8 cellular contexts compared by ENCODE assay signal in genomic region chr6:125986956-125987617, GRCh38. TPM values are rescaled to one million over a fixed set of nuclear protein-coding genes. Genes with fewer than 3 reads are reported as not detected.
DNase-seq lines count a peak whose midpoint lies in the region; ATAC-seq and TF ChIP-seq lines count a peak whose summit lies in the region.

No MANE protein-coding gene starts in this region.

- H3K4me3 ChIP-seq in SK-N-MC, result peak overlapping the region; percentile 79

- no peak for TF ChIP-seq CTCF in C4-2B (conservative IDR thresholded peaks at IDR 0.05)

- no peaks in the 10 kb centered on the region for H3K36me3 ChIP-seq in SK-N-MC (ENCODE audit: insufficient read depth, low read length)

- H3K9me3 ChIP-seq in SK-N-MC (ENCODE audit: low read depth, low read length), result no peaks in the 10 kb centered on the region

- DNase-seq in SK-N-MC (ENCODE audit: low read depth, low spot score) (no peak), foreskin melanocyte (peak; percentile 16), sciatic nerve (ENCODE audit: low spot score) (no peak), activated gamma-delta T cell treated with Interleukin-2 at 50 U/mL for 16 hours (no peak), middle frontal gyrus (ENCODE audit: extremely low spot score, low spot score) (no peak)

- H3K27ac ChIP-seq in C4-2B (peak overlapping the region; percentile 77), SK-N-MC (no peak overlapping the region)

- intact Hi-C loops in sciatic nerve (cut with DNase I), result no loop called here

- ATAC-seq in GM19397 (IDR thresholded peaks at IDR 0.05; ENCODE audit: unreplicated experiment) (peak; percentile 16), HG03432 (IDR thresholded peaks at IDR 0.05; ENCODE audit: unreplicated experiment) (peak; percentile 24), sciatic nerve (peak; percentile 13)

- peak overlapping the region; percentile 95 for H3K9ac ChIP-seq in SK-N-MC (ENCODE audit: insufficient read length)

RNA-seq across cellular contexts. Expression of gene TRMT11, which starts 0.7 kb away (rescaled TPM):
- total RNA-seq in sciatic nerve, result 29.2 TPM

RNA-seq across cellular contexts. Expression of gene HINT3, which starts 30.5 kb away (rescaled TPM):
- total RNA-seq in sciatic nerve, result 25.0 TPM
